14 cellular contexts compared by ENCODE assay signal in genomic region chr12:122749569-122750332, GRCh38. TPM values are rescaled to one million over a fixed set of nuclear protein-coding genes. Genes with fewer than 3 reads are reported as not detected.
DNase-seq lines count a peak whose midpoint lies in the region; ATAC-seq, FAIRE-seq and TF ChIP-seq lines count a peak whose summit lies in the region.
"Had no signal": no experiment of that assay in that cellular context is flagged by ENCODE, and none has a peak within 500 bp of the region (broad histone marks: within the 10 kb centered on the region; RNA-seq: fewer than 3 reads in every experiment).

No MANE protein-coding gene starts in this region.

- no peak overlapping the region; the same call in 1 of the 2 replicates for H3K4me2 ChIP-seq in OCI-LY7 (ENCODE audit: low read length)
- H3K4me2 ChIP-seq: PC-9 had no signal

- H2AFZ ChIP-seq in OCI-LY7 (ENCODE audit: low read length), result no peak overlapping the region
- H2AFZ ChIP-seq: PC-9 had no signal

- TF ChIP-seq CTCF in BE2C (IDR thresholded peaks at IDR 0.05; ENCODE audit: low read depth, low read length), result no peak
- TF ChIP-seq CTCF in OCI-LY7 (conservative IDR thresholded peaks at IDR 0.05; ENCODE audit: low read length), result no peak
- no peak for TF ChIP-seq CTCF in kidney (IDR thresholded peaks at IDR 0.05; ENCODE audit: borderline replicate concordance, extremely low read depth, insufficient read depth)

- DNase-seq in BE2C (peak; percentile 46), HAP-1 (ENCODE audit: low spot score in 2 of 2) (peak; percentile 52 to 83), OCI-LY7 (ENCODE audit: low spot score) (no peak), kidney (peak; percentile 6), GM12891 (ENCODE audit: insufficient read length, low spot score) (no peak), DMS 273 treated with DMSO at 0.1 percent for 48 hours (lab: John Stamatoyannopoulos, UW) (no peak)
- DNase-seq in central memory CD4-positive, alpha-beta T cell, result no peak
- DNase-seq: colonic mucosa, NCI-H1417, PC-9 had no signal

- no peaks in the 10 kb centered on the region for H3K4me1 ChIP-seq in BE2C
- H3K4me1 ChIP-seq in HAP-1, result peaks cover 41% of the 10 kb centered on the region
- peaks cover 33% of the 10 kb centered on the region for H3K4me1 ChIP-seq in OCI-LY7 (ENCODE audit: insufficient read depth, low read length, poor library complexity, severe bottlenecking)
- peaks cover 6 to 10% of the 10 kb centered on the region in 2 donors for H3K4me1 ChIP-seq in kidney (ENCODE audit: control insufficient read depth in 1 of 2, insufficient read depth in 1 of 2, low read depth in 1 of 2, low read length in 2 of 2)

- H3K36me3 ChIP-seq in BE2C (peaks cover 5% of the 10 kb centered on the region), HAP-1 (replicated peaks) (peaks cover 10% of the 10 kb centered on the region), OCI-LY7 (ENCODE audit: insufficient read depth, low read length) (peaks cover 13% of the 10 kb centered on the region), kidney (ENCODE audit: control insufficient read depth in 1 of 2, insufficient read depth in 2 of 2, low read length in 2 of 2) (peaks cover 1 to 5% of the 10 kb centered on the region in 2 donors)
- H3K36me3 ChIP-seq: colonic mucosa had no signal

- FAIRE-seq in kidney (lab: Jason Lieb, UNC) (no peak), GM12891 (lab: Jason Lieb, UNC) (no peak)
- FAIRE-seq: TTC549 had no signal

- H3K9ac ChIP-seq in kidney (ENCODE audit: low read length in 2 of 2), result no peak overlapping the region

- POLR2A ChIA-PET in OCI-LY7 (lab: Charles Lee), result no interaction called here

- CTCF ChIA-PET in OCI-LY7 (lab: Charles Lee; ENCODE audit: unreplicated experiment), result no interaction called here

- TF ChIP-seq POLR2A in GM12891 (IDR thresholded peaks at IDR 0.05; ENCODE audit: low read depth, low read length), result no peak

- no peaks in the 10 kb centered on the region for H3K9me3 ChIP-seq in BE2C
- H3K9me3 ChIP-seq in HAP-1, result no peaks in the 10 kb centered on the region
- H3K9me3 ChIP-seq in OCI-LY7 (ENCODE audit: low read length), result no peaks in the 10 kb centered on the region; the same call in 1 of the 2 replicates
- no peaks in the 10 kb centered on the region for H3K9me3 ChIP-seq in kidney (ENCODE audit: control insufficient read depth in 1 of 2, low read length in 2 of 2)
- H3K9me3 ChIP-seq: colonic mucosa, right lobe of liver had no signal

- peaks cover 26% of the 10 kb centered on the region for H3K79me2 ChIP-seq in OCI-LY7 (ENCODE audit: insufficient read depth, low read depth, low read length)

- H3K4me3 ChIP-seq in BE2C (ENCODE audit: low read depth, low read length), result peak overlapping the region; percentile 29
- H3K4me3 ChIP-seq in HAP-1, result no peak overlapping the region
- H3K4me3 ChIP-seq in OCI-LY7 (ENCODE audit: low read depth, low read length, poor library complexity, severe bottlenecking), result no peak overlapping the region
- no peak overlapping the region for H3K4me3 ChIP-seq in kidney (ENCODE audit: low read length in 2 of 2)
- H3K4me3 ChIP-seq: colonic mucosa, PC-9, right lobe of liver had no signal

- intact Hi-C loops in OCI-LY7 (cut with micrococcal nuclease; ENCODE audit: unreplicated experiment), result no loop called here
- intact Hi-C loops in kidney (cut with DNase I), result no loop called here

- H3K9me2 ChIP-seq in OCI-LY7 (ENCODE audit: insufficient read depth, low read length), result no peaks in the 10 kb centered on the region

- no peak for ATAC-seq in GM21786 (IDR thresholded peaks at IDR 0.05; ENCODE audit: unreplicated experiment)
- ATAC-seq: right lobe of liver had no signal

- no peak overlapping the region for H3K27ac ChIP-seq in OCI-LY7 (ENCODE audit: low read depth, low read length, poor library complexity, severe bottlenecking)
- no peak overlapping the region for H3K27ac ChIP-seq in kidney (ENCODE audit: low read depth in 2 of 2, low read length in 2 of 2)
- H3K27ac ChIP-seq: colonic mucosa, PC-9, right lobe of liver had no signal

- no peaks in the 10 kb centered on the region for H3K27me3 ChIP-seq in BE2C
- no peaks in the 10 kb centered on the region for H3K27me3 ChIP-seq in HAP-1 (ENCODE audit: low read depth)
- H3K27me3 ChIP-seq: colonic mucosa, right lobe of liver had no signal

- peaks cover 10% of the 10 kb centered on the region; the same call in 1 of the 2 replicates for H4K20me1 ChIP-seq in OCI-LY7 (ENCODE audit: insufficient read depth, low read length)

- in situ Hi-C loops in HAP-1 (cut with MboI; ENCODE audit: low sequenced_read_pairs), result loop anchor here (25.0 kb wide), 1 partner anchor 237 kb away; the partner anchor contains the start of gene ZCCHC8

- TSS peak; percentile 61 for BruUV-seq in OCI-LY7 (replicated peaks; lab: Mats Ljungman, UMichigan)

TF ChIP-seq in GM12891, 5 proteins besides CTCF, POLR2A, EP300 and RAD21:
- TF ChIP-seq TAF1 (IDR thresholded peaks at IDR 0.05; ENCODE audit: low read depth, low read length) (no peak), POLR2AphosphoS5 (IDR thresholded peaks at IDR 0.05; ENCODE audit: low read depth, low read length) (no peak)

RNA-seq across cellular contexts. Expression of gene DENR, which starts 2.9 kb away (rescaled TPM):
- 59.5 TPM for polyA plus RNA-seq in BE2C (2012; ENCODE audit: insufficient read depth, insufficient read length, low read depth)
- 42.4 and 51.4 TPM in 2 replicates for total RNA-seq in OCI-LY7 (2014; rRNA removed; shearing (Covaris generic))
- total RNA-seq in OCI-LY7 (2022), result 77.4 and 81.8 TPM in 2 replicates
- total RNA-seq in kidney, result 35.7 TPM
- 31.5 TPM for polyA plus RNA-seq in kidney (ENCODE audit: insufficient read depth, low read depth, low replicate concordance)
- 39.3 TPM for polyA plus RNA-seq in GM12891 (2012; ENCODE audit: low read depth, missing spikeins)

RNA-seq across cellular contexts. Expression of gene HCAR1, which starts 19.1 kb away (rescaled TPM):
- not detected for polyA plus RNA-seq in BE2C (2012; ENCODE audit: insufficient read depth, insufficient read length, low read depth)
- 0.06 TPM in 1 of 2 replicates, not detected in the other for total RNA-seq in OCI-LY7 (2014; rRNA removed; shearing (Covaris generic))
- 0.07 TPM in 1 of 2 replicates, not detected in the other for total RNA-seq in OCI-LY7 (2022)
- total RNA-seq in kidney, result 0.72 TPM
- polyA plus RNA-seq in kidney (ENCODE audit: insufficient read depth, low read depth, low replicate concordance), result 0.99 TPM
- 0.54 TPM for polyA plus RNA-seq in GM12891 (2012; ENCODE audit: low read depth, missing spikeins)
- total RNA-seq: mononuclear cell, right lobe of liver had no signal

RNA-seq across cellular contexts. Expression of gene CCDC62, which starts 24.6 kb away (rescaled TPM):
- not detected for polyA plus RNA-seq in BE2C (2012; ENCODE audit: insufficient read depth, insufficient read length, low read depth)
- 1.6 and 1.8 TPM in 2 replicates for total RNA-seq in OCI-LY7 (2014; rRNA removed; shearing (Covaris generic))
- total RNA-seq in OCI-LY7 (2022) (1.2 and 1.5 TPM in 2 replicates), kidney (0.22 TPM)
- polyA plus RNA-seq in kidney (ENCODE audit: insufficient read depth, low read depth, low replicate concordance), result not detected
- 0.17 TPM for polyA plus RNA-seq in GM12891 (2012; ENCODE audit: low read depth, missing spikeins)

RNA-seq across cellular contexts. Expression of gene HCAR3, which starts 33.1 kb away (rescaled TPM):
- not detected for polyA plus RNA-seq in BE2C (2012; ENCODE audit: insufficient read depth, insufficient read length, low read depth)
- not detected in 2 replicates for total RNA-seq in OCI-LY7 (2014; rRNA removed; shearing (Covaris generic))
- total RNA-seq in OCI-LY7 (2022), result not detected in 2 replicates
- not detected for total RNA-seq in kidney
- polyA plus RNA-seq in kidney (ENCODE audit: insufficient read depth, low read depth, low replicate concordance), result not detected
- polyA plus RNA-seq in GM12891 (2012; ENCODE audit: low read depth, missing spikeins), result 0.58 TPM

RNA-seq across cellular contexts. Expression of gene HCAR2, which starts 46.6 kb away (rescaled TPM):
- polyA plus RNA-seq in BE2C (2012; ENCODE audit: insufficient read depth, insufficient read length, low read depth), result not detected
- not detected in 2 replicates for total RNA-seq in OCI-LY7 (2014; rRNA removed; shearing (Covaris generic))
- total RNA-seq in OCI-LY7 (2022), result not detected in 2 replicates
- not detected for total RNA-seq in kidney
- not detected for polyA plus RNA-seq in kidney (ENCODE audit: insufficient read depth, low read depth, low replicate concordance)
- polyA plus RNA-seq in GM12891 (2012; ENCODE audit: low read depth, missing spikeins), result 0.13 TPM

Comparison
In these comparisons a context has a peak if more than half of its experiments do, and no peak if none do; other contexts are left out.
1. DNase-seq: peak in BE2C (single experiment), HAP-1 (2 of 2) and kidney (single experiment); none in OCI-LY7 (single experiment), central memory CD4-positive, alpha-beta T cell (single experiment), GM12891 (single experiment) and DMS 273 treated with DMSO at 0.1 percent for 48 hours (single experiment).